In genomic region chr17:35344262-35344661, GRCh38 we compare ENCODE assay signal across 23 cellular contexts. TPM values are rescaled to one million over a fixed set of nuclear protein-coding genes. Genes with fewer than 3 reads are reported as not detected.
A peak's percentile ranks its signal among the peaks of the same experiment; 100 is the strongest.
DNase-seq lines count a peak whose midpoint lies in the region; ATAC-seq and TF ChIP-seq lines count a peak whose summit lies in the region.
"Had no signal": no experiment of that assay in that cellular context is flagged by ENCODE, and none has a peak within 500 bp of the region (broad histone marks: within the 10 kb centered on the region; RNA-seq: fewer than 3 reads in every experiment).

No MANE protein-coding gene starts in this region.

- no peaks in the 10 kb centered on the region for H3F3A ChIP-seq in neural progenitor cell (ENCODE audit: low read depth)

- ATAC-seq in CD4-positive, alpha-beta T cell (ENCODE audit: poor library complexity): no peak
- no peak for ATAC-seq in activated T-helper 17 cell treated with anti-CD3 and anti-CD28 coated beads, Interleukin-2, amount 50 U/mL, for 72 hours (replicated peaks)
- ATAC-seq in left colon: no peak
- no peak for ATAC-seq in aorta (ENCODE audit: low FRiP score)
- ATAC-seq: K562, Right ventricle myocardium inferior had no signal

- peaks cover 6% of the 10 kb centered on the region for H3K9me3 Mint-ChIP-seq in CD4-positive, alpha-beta T cell
- H3K9me3 Mint-ChIP-seq in activated T-helper 17 cell treated with anti-CD3 and anti-CD28 coated beads, Interleukin-2, amount 50 U/mL, for 72 hours: peaks cover 3% of the 10 kb centered on the region
- peaks cover 16% of the 10 kb centered on the region for H3K9me3 Mint-ChIP-seq in neural progenitor cell

- 68 to 78% methylated on average over 3 of the region's 3 CpGs for WGBS in aorta, 2 donors

- no peaks in the 10 kb centered on the region for H3K27me3 Mint-ChIP-seq in CD4-positive, alpha-beta T cell
- H3K27me3 Mint-ChIP-seq in activated T-helper 17 cell treated with anti-CD3 and anti-CD28 coated beads, Interleukin-2, amount 50 U/mL, for 72 hours: no peaks in the 10 kb centered on the region
- H3K27me3 Mint-ChIP-seq in neural progenitor cell (ENCODE audit: insufficient read depth, low read depth): peaks cover 36% of the 10 kb centered on the region

- CTCF ChIA-PET in CD4-positive, alpha-beta T cell (lab: Charles Lee): no interaction called here

- H3K4me3 Mint-ChIP-seq in CD4-positive, alpha-beta T cell: peak overlapping the region; percentile 66
- H3K4me3 Mint-ChIP-seq in activated T-helper 17 cell treated with anti-CD3 and anti-CD28 coated beads, Interleukin-2, amount 50 U/mL, for 72 hours: peak overlapping the region; percentile 9
- peak overlapping the region; percentile 8 for H3K4me3 Mint-ChIP-seq in neural progenitor cell
- H3K4me3 Mint-ChIP-seq: HFFc6 had no signal

- no peak overlapping the region for H3K27ac ChIP-seq in BLaER1
- no peak overlapping the region for H3K27ac ChIP-seq in CD4-positive, alpha-beta T cell (ENCODE audit: low read depth, low read length)
- no peak overlapping the region for H3K27ac ChIP-seq in neural progenitor cell
- no peak overlapping the region for H3K27ac ChIP-seq in aorta (ENCODE audit: low read depth in 1 of 2, low read length in 2 of 2)
- H3K27ac ChIP-seq: C4-2B, SJSA1 had no signal

- no peak for DNase-seq in CD4-positive, alpha-beta T cell
- no peak for DNase-seq in neural progenitor cell (ENCODE audit: low spot score)
- no peak for DNase-seq in NOMO-1 (lab: John Stamatoyannopoulos, UW; ENCODE audit: unreplicated experiment in 2 of 2)
- no peak for DNase-seq in amygdala (lab: John Stamatoyannopoulos, UW)
- no peak for DNase-seq in left colon
- DNase-seq in aorta: no peak
- DNase-seq: COR-L47, DMS79 treated with DMSO at 0.1 percent for 48 hours, H7, HFFc6, MM.1S, NCI-H1048, NCI-H1417 treated with DMSO at 0.1 percent for 48 hours, NCI-H187, NCI-H446, NCI-H526, OCI-M1 had no signal

- H3K79me2 ChIP-seq in neural progenitor cell (ENCODE audit: low read depth): no peaks in the 10 kb centered on the region

- H3K4me3 ChIP-seq in BLaER1: no peak overlapping the region
- H3K4me3 ChIP-seq in neural progenitor cell: no peak overlapping the region
- no peak overlapping the region for H3K4me3 ChIP-seq in aorta (ENCODE audit: low read length in 2 of 2)
- H3K4me3 ChIP-seq: K562, SJSA1 had no signal

- no peak overlapping the region for H2AFZ ChIP-seq in neural progenitor cell (replicated peaks)

- POLR2A ChIA-PET in CD4-positive, alpha-beta T cell (lab: Charles Lee): no interaction called here

- peaks cover 57% of the 10 kb centered on the region for H3K4me1 Mint-ChIP-seq in CD4-positive, alpha-beta T cell (ENCODE audit: low read depth)
- peaks cover 26% of the 10 kb centered on the region for H3K4me1 Mint-ChIP-seq in activated T-helper 17 cell treated with anti-CD3 and anti-CD28 coated beads, Interleukin-2, amount 50 U/mL, for 72 hours
- H3K4me1 Mint-ChIP-seq in neural progenitor cell: peaks cover 4% of the 10 kb centered on the region

- H3K9ac ChIP-seq in BLaER1 (no peak overlapping the region), neural progenitor cell (no peak overlapping the region)

- no peak for TF ChIP-seq CTCF in CD4-positive, alpha-beta T cell (IDR thresholded peaks at IDR 0.05)
- TF ChIP-seq CTCF in neural progenitor cell (IDR thresholded peaks at IDR 0.05): no peak

- no peaks in the 10 kb centered on the region; the same call in 1 of the 2 replicates for H4K20me1 ChIP-seq in BLaER1
- H4K20me1 ChIP-seq in neural progenitor cell (ENCODE audit: low read depth): no peaks in the 10 kb centered on the region

- H3K27ac Mint-ChIP-seq in CD4-positive, alpha-beta T cell: no peak overlapping the region
- no peak overlapping the region for H3K27ac Mint-ChIP-seq in activated T-helper 17 cell treated with anti-CD3 and anti-CD28 coated beads, Interleukin-2, amount 50 U/mL, for 72 hours
- H3K27ac Mint-ChIP-seq in neural progenitor cell: no peak overlapping the region
- H3K27ac Mint-ChIP-seq: HFFc6 had no signal

- intact Hi-C loops in CD4-positive, alpha-beta T cell (cut with DNase I, micrococcal nuclease): no loop called here
- intact Hi-C loops in left colon (cut with DNase I, micrococcal nuclease): no loop called here
- intact Hi-C loops in aorta (cut with DNase I): no loop called here

- H3K4me1 ChIP-seq in BLaER1: peaks cover 62% of the 10 kb centered on the region
- no peaks in the 10 kb centered on the region for H3K4me1 ChIP-seq in neural progenitor cell
- H3K4me1 ChIP-seq in aorta (ENCODE audit: control insufficient read depth in 1 of 2, insufficient read depth in 2 of 2, low read length in 2 of 2): no peaks in the 10 kb centered on the region

- H3K4me2 ChIP-seq in BLaER1: peak overlapping the region; percentile 86; the same call in 1 of the 2 replicates
- no peak overlapping the region for H3K4me2 ChIP-seq in neural progenitor cell

- H3K27me3 ChIP-seq in BLaER1: no peaks in the 10 kb centered on the region
- no peaks in the 10 kb centered on the region for H3K27me3 ChIP-seq in CD4-positive, alpha-beta T cell (ENCODE audit: control insufficient read depth, insufficient read depth, low read length)
- peaks cover 70% of the 10 kb centered on the region for H3K27me3 ChIP-seq in neural progenitor cell
- H3K27me3 ChIP-seq in aorta (ENCODE audit: control insufficient read depth in 1 of 2, insufficient read depth in 2 of 2, low read length in 1 of 2): no peaks in the 10 kb centered on the region
- H3K27me3 ChIP-seq: SJSA1 had no signal

- peaks cover 6% of the 10 kb centered on the region for H3K36me3 Mint-ChIP-seq in CD4-positive, alpha-beta T cell (ENCODE audit: low read depth)
- H3K36me3 Mint-ChIP-seq in activated T-helper 17 cell treated with anti-CD3 and anti-CD28 coated beads, Interleukin-2, amount 50 U/mL, for 72 hours (ENCODE audit: low read depth): peaks cover 4% of the 10 kb centered on the region
- no peaks in the 10 kb centered on the region for H3K36me3 Mint-ChIP-seq in neural progenitor cell

- H3K9me3 ChIP-seq in BLaER1 (peaks cover 30% of the 10 kb centered on the region), neural progenitor cell (ENCODE audit: low read depth) (no peaks in the 10 kb centered on the region), aorta (ENCODE audit: control insufficient read depth, low read length) (peaks cover 5% of the 10 kb centered on the region)
- H3K9me3 ChIP-seq in CD4-positive, alpha-beta T cell (ENCODE audit: control insufficient read depth, low read length): peaks cover 15% of the 10 kb centered on the region

- H3K36me3 ChIP-seq in BLaER1 (peaks cover 7% of the 10 kb centered on the region; the same call in 1 of the 2 replicates), neural progenitor cell (no peaks in the 10 kb centered on the region), aorta (ENCODE audit: control insufficient read depth in 1 of 2, insufficient read depth in 2 of 2, low read length in 1 of 2) (no peaks in the 10 kb centered on the region)
- H3K36me3 ChIP-seq: SJSA1 had no signal

RNA-seq across cellular contexts. Expression of gene SLFN11, which starts 29.2 kb away (rescaled TPM):
- 10 to 100 TPM; 16.5 to 18.5 TPM for total RNA-seq in CD4-positive, alpha-beta T cell
- 100 to 1,000 TPM in 1 of 2 donors, 10 to 100 TPM in 1; 77.5 to 112 TPM for total RNA-seq in activated T-helper 17 cell treated with anti-CD3 and anti-CD28 coated beads, Interleukin-2, amount 50 U/mL, for 72 hours
- total RNA-seq in neural progenitor cell (ENCODE audit: low replicate concordance): 0.02 and 0.71 TPM in 2 replicates
- 1 to 10 TPM; 3.7 to 7.7 TPM for total RNA-seq in left colon
- total RNA-seq in aorta: 10 to 100 TPM; 49.0 to 93.3 TPM
- polyA plus RNA-seq in aorta: 10 to 100 TPM in 1 of 2 donors, 1 to 10 TPM in 1; 6.5 to 20.1 TPM

Comparison
In these comparisons a context has a peak if more than half of its experiments do, and no peak if none do; other contexts are left out.
1. H3K4me3 Mint-ChIP-seq: peak in every context shown above with its lines; median percentile 66 in CD4-positive, alpha-beta T cell; 9 in activated T-helper 17 cell treated with anti-CD3 and anti-CD28 coated beads, Interleukin-2, amount 50 U/mL, for 72 hours; 8 in neural progenitor cell.